In the genomic region with DNA sequence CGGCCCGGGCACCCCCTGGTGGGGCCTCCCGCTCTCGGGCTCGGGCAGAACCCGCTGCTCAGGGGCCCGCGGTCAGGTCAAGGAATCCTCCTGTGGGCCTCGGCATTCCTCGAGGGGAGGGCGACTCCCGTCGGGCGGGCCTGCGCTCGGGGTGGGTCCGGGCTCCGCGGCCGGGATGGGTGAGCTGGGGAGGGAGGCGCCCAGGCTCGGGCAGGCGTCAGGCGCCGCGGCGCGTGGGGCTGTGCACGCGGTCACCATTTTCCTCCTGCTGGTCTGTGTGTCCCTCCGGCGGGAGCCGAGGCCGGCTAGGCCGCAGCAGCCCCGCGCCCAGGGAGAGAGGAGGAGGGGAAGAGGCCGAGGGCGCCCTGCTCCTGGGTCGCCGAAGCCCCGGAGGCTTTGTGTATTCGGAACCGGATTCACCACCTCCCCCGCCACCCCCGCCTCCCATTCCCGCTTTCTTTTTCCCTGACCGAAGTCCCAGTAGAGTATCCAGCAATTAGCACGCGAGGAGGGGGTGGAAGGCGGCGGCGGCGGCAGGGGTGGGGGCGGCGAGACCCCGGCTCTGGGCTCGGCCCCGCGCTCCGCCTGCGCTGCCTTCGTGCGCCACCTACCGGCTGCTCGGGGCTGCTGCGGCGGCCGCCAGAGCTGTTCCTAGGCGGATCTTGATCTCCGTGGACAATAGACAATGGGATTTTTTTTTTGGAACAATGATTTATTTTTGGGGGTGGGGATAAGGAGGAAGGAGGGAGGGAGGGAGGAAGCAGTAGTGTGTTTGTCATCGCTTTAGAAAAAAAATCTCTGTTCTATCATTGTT, we compare ENCODE assay signal across 8 cellular contexts.
A peak's percentile ranks its signal among the peaks of the same experiment; 100 is the strongest.
DNase-seq lines count a peak whose midpoint lies in the region; ATAC-seq lines count a peak whose summit lies in the region.

No MANE protein-coding gene starts in this region.

- DNase-seq in NCI-H1436 (lab: John Stamatoyannopoulos, UW): peak; percentile 78
- DNase-seq in NCI-H1436 treated with DMSO at 0.1 percent for 48 hours (lab: John Stamatoyannopoulos, UW): no peak
- DNase-seq in NCI-H69 (lab: John Stamatoyannopoulos, UW): peak; percentile 91
- peak; percentile 13 to 50 for DNase-seq in activated CD8-positive, alpha-beta memory T cell treated with anti-CD3 and anti-CD28 coated beads for 1 hour (ENCODE audit: extremely low read depth in 1 of 2, low read depth in 1 of 2)
- peak; percentile 45 for DNase-seq in effector CD8-positive, alpha-beta T cell (lab: John Stamatoyannopoulos, UW)
- DNase-seq in lung microvascular endothelial cell (ENCODE audit: low read depth in 2 of 2): peak; percentile 88 to 93
- peak; percentile 28 to 56 (median 40) for DNase-seq in stimulated activated CD4-positive, alpha-beta T cell treated with anti-CD3 and anti-CD28 coated beads, TNF-alpha, amount 100 ng/mL, for 24 hours (ENCODE audit: low read depth in 3 of 3)

- ATAC-seq in HG03159 (IDR thresholded peaks at IDR 0.05; ENCODE audit: unreplicated experiment): peak; percentile 76
